ENCODE assay signal across 8 cellular contexts in the genomic region with DNA sequence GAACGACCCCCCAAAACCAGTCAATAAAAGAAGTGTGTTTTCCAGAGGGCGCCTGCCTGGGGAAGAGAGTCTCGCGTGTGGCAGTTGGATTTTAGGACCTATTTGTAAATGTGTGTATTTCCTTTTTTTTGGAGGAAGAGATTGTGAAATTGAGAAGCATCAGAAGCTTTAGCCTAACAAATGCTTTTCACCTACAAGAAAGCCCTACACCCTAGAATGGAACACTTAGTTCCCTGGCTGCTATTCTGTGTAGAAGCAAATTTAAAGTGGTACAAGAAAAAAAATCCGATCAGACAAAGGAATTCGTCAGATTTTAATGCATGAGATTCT. TPM values are rescaled to one million over a fixed set of nuclear protein-coding genes. Genes with fewer than 3 reads are reported as not detected.
DNase-seq lines count a peak whose midpoint lies in the region; ATAC-seq and TF ChIP-seq lines count a peak whose summit lies in the region.

No MANE protein-coding gene starts in this region.

- H3K4me3 ChIP-seq in GM06990 (replicated peaks; ENCODE audit: low read depth, low read length): peak overlapping the region; percentile 93
- peak overlapping the region; percentile 94 for H3K4me3 ChIP-seq in NB4 (ENCODE audit: low read depth, low read length)
- peak overlapping the region; percentile 82 to 86 for H3K4me3 ChIP-seq in duodenal mucosa (ENCODE audit: low read depth in 1 of 2, low read length in 2 of 2)
- peak overlapping the region; percentile 92 for H3K4me3 ChIP-seq in neural cell (ENCODE audit: low read length)

- H3K4me1 ChIP-seq in duodenal mucosa (ENCODE audit: control insufficient read depth in 1 of 2, insufficient read depth in 2 of 2, low read length in 2 of 2): peaks cover 6 to 14% of the 10 kb centered on the region in 2 donors

- no peaks in the 10 kb centered on the region for H3K9me3 ChIP-seq in duodenal mucosa (ENCODE audit: control insufficient read depth in 1 of 2, low read length in 2 of 2)
- no peaks in the 10 kb centered on the region for H3K9me3 ChIP-seq in neural cell (ENCODE audit: low read length)

- no peak for TF ChIP-seq EP300 in neural cell (conservative IDR thresholded peaks at IDR 0.05; ENCODE audit: poor library complexity, severe bottlenecking)

- DNase-seq in GM06990 (ENCODE audit: extremely low read depth, insufficient read length): no peak
- peak; percentile 67 for DNase-seq in NB4 (ENCODE audit: low read depth)
- no peak for DNase-seq in foreskin melanocyte
- no peak for DNase-seq in activated CD4-positive, alpha-beta T cell treated with anti-CD3 and anti-CD28 coated beads for 48 hours

- H3K27me3 ChIP-seq in GM06990 (replicated peaks; ENCODE audit: control insufficient read depth, insufficient read depth, low read length) (no peaks in the 10 kb centered on the region), duodenal mucosa (ENCODE audit: control insufficient read depth in 1 of 2, insufficient read depth in 2 of 2, low read length in 2 of 2) (no peaks in the 10 kb centered on the region), neural cell (ENCODE audit: insufficient read depth, low read depth, low read length) (no peaks in the 10 kb centered on the region)

- H3K27ac ChIP-seq in duodenal mucosa (ENCODE audit: low read depth, low read length): no peak overlapping the region
- H3K27ac ChIP-seq in neural cell (ENCODE audit: low read length): no peak overlapping the region

- ATAC-seq in GM18858 (IDR thresholded peaks at IDR 0.05; ENCODE audit: unreplicated experiment) (no peak), HG02763 (IDR thresholded peaks at IDR 0.05; ENCODE audit: unreplicated experiment) (no peak)

- no peak for TF ChIP-seq RAD21 in neural cell (conservative IDR thresholded peaks at IDR 0.05)

- peaks cover 26% of the 10 kb centered on the region for H3K79me2 ChIP-seq in neural cell (replicated peaks; ENCODE audit: insufficient read depth, low read length)

- H3K4me2 ChIP-seq in neural cell (ENCODE audit: low read length): peak overlapping the region; percentile 74

- no peak overlapping the region for H2AFZ ChIP-seq in neural cell (ENCODE audit: low read depth, low read length)

- TF ChIP-seq CTCF in GM06990 (IDR thresholded peaks at IDR 0.05; ENCODE audit: insufficient read depth, low read length, poor library complexity, severe bottlenecking) (no peak), NB4 (IDR thresholded peaks at IDR 0.05; ENCODE audit: low read depth, low read length) (no peak), neural cell (IDR thresholded peaks at IDR 0.05; ENCODE audit: poor library complexity, severe bottlenecking) (no peak)

- no peaks in the 10 kb centered on the region for H4K20me1 ChIP-seq in neural cell (ENCODE audit: insufficient read depth)

- H3K36me3 ChIP-seq in GM06990 (ENCODE audit: control insufficient read depth, insufficient read depth, low read length) (no peaks in the 10 kb centered on the region), duodenal mucosa (ENCODE audit: control insufficient read depth in 1 of 2, insufficient read depth in 2 of 2, low read length in 2 of 2) (peaks cover 0 to 2% of the 10 kb centered on the region in 2 donors), neural cell (ENCODE audit: insufficient read depth, low read length) (no peaks in the 10 kb centered on the region)

- no peaks in the 10 kb centered on the region for H3F3A ChIP-seq in neural cell (ENCODE audit: insufficient read depth, low read length, poor library complexity, severe bottlenecking)

- H3K9ac ChIP-seq in duodenal mucosa (ENCODE audit: low read depth in 1 of 2, low read length in 2 of 2) (peak overlapping the region; percentile 71 to 86), neural cell (ENCODE audit: low read length) (peak overlapping the region; percentile 59)

- no peaks in the 10 kb centered on the region for H3K9me2 ChIP-seq in neural cell (ENCODE audit: insufficient read depth, low read length)

- TF ChIP-seq POLR2A in NB4 (IDR thresholded peaks at IDR 0.05; ENCODE audit: extremely low read depth, insufficient read length): no peak

TF ChIP-seq in neural cell, 6 proteins besides CTCF, POLR2A, EP300 and RAD21:
- TF ChIP-seq, protein P1, sequence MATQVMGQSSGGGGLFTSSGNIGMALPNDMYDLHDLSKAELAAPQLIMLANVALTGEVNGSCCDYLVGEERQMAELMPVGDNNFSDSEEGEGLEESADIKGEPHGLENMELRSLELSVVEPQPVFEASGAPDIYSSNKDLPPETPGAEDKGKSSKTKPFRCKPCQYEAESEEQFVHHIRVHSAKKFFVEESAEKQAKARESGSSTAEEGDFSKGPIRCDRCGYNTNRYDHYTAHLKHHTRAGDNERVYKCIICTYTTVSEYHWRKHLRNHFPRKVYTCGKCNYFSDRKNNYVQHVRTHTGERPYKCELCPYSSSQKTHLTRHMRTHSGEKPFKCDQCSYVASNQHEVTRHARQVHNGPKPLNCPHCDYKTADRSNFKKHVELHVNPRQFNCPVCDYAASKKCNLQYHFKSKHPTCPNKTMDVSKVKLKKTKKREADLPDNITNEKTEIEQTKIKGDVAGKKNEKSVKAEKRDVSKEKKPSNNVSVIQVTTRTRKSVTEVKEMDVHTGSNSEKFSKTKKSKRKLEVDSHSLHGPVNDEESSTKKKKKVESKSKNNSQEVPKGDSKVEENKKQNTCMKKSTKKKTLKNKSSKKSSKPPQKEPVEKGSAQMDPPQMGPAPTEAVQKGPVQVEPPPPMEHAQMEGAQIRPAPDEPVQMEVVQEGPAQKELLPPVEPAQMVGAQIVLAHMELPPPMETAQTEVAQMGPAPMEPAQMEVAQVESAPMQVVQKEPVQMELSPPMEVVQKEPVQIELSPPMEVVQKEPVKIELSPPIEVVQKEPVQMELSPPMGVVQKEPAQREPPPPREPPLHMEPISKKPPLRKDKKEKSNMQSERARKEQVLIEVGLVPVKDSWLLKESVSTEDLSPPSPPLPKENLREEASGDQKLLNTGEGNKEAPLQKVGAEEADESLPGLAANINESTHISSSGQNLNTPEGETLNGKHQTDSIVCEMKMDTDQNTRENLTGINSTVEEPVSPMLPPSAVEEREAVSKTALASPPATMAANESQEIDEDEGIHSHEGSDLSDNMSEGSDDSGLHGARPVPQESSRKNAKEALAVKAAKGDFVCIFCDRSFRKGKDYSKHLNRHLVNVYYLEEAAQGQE (IDR thresholded peaks at IDR 0.05; ENCODE audit: borderline replicate concordance): no peak
- TF ChIP-seq MXI1 (conservative IDR thresholded peaks at IDR 0.05; ENCODE audit: poor library complexity, severe bottlenecking) (no peak), EZH2 (IDR thresholded peaks at IDR 0.05; ENCODE audit: borderline replicate concordance, insufficient read depth, low read length, poor library complexity, severe bottlenecking) (no peak), SMC3 (conservative IDR thresholded peaks at IDR 0.05; ENCODE audit: poor library complexity) (no peak), POLR2AphosphoS5 (IDR thresholded peaks at IDR 0.05) (no peak)

RNA-seq across cellular contexts. Expression of a gene that starts 1.4 kb away (rescaled TPM):
- 7.4 and 10.4 TPM in 2 replicates for polyA plus RNA-seq in neural cell
- polyA minus RNA-seq in neural cell: 12.5 and 14.6 TPM in 2 replicates
